In genomic region chr1:212858055-212858460, GRCh38 we compare ENCODE assay signal across 8 cellular contexts. TPM values are rescaled to one million over a fixed set of nuclear protein-coding genes. Genes with fewer than 3 reads are reported as not detected.
DNase-seq lines count a peak whose midpoint lies in the region; ATAC-seq lines count a peak whose summit lies in the region.

FLVCR1 (plus strand) TSS chr1:212858275; CDS start chr1:212858453, 178 bp downstream.

- DNase-seq in DMS153 (lab: John Stamatoyannopoulos, UW) = peak; percentile 94
- DNase-seq in OCI-M1 (lab: John Stamatoyannopoulos, UW) = peak; percentile 98
- peak; percentile 79 for DNase-seq in activated T-cell treated with anti-CD3 and anti-CD28 coated beads for 1 hour (ENCODE audit: low read depth)
- peak; percentile 93 for DNase-seq in epidermal melanocyte (ENCODE audit: insufficient read length, low spot score)
- peak; percentile 94 for DNase-seq in middle frontal gyrus (ENCODE audit: extremely low spot score, low spot score)
- peak; percentile 76 to 79 for DNase-seq in stimulated activated CD8-positive, alpha-beta memory T cell treated with anti-CD3 and anti-CD28 coated beads, Interleukin-2, amount 100 ng/mL, for 1 hour (ENCODE audit: low read depth in 2 of 2)

- peak within 1 kb of the TSS; percentile 86 to 98 (median 95) for H3K27ac Mint-ChIP-seq in IgD-negative memory B cell

- peak; percentile 94 for ATAC-seq in GM21576 (IDR thresholded peaks at IDR 0.05; ENCODE audit: unreplicated experiment)

- no peaks in the 10 kb centered on the region for H3K27me3 Mint-ChIP-seq in IgD-negative memory B cell

- peak within 1 kb of the TSS; percentile 71 to 98 (median 94) for H3K4me3 Mint-ChIP-seq in IgD-negative memory B cell

- peaks cover 9% of the 10 kb centered on the region for H3K36me3 Mint-ChIP-seq in IgD-negative memory B cell

- H3K4me1 Mint-ChIP-seq in IgD-negative memory B cell = peaks cover 15 to 20% (median 16%) of the 10 kb centered on the region in 3 donors

- no peaks in the 10 kb centered on the region for H3K9me3 Mint-ChIP-seq in IgD-negative memory B cell

RNA-seq across cellular contexts. Expression of gene FLVCR1, which starts in this region (rescaled TPM):
- polyA plus RNA-seq in IgD-negative memory B cell = 3.4 TPM

Comparison
In these comparisons a context has a peak if more than half of its experiments do, and no peak if none do; other contexts are left out.
1. Peak in every context shown above with its lines: DNase-seq and ATAC-seq.